1 cellular context compared by ENCODE assay signal in the genomic region with DNA sequence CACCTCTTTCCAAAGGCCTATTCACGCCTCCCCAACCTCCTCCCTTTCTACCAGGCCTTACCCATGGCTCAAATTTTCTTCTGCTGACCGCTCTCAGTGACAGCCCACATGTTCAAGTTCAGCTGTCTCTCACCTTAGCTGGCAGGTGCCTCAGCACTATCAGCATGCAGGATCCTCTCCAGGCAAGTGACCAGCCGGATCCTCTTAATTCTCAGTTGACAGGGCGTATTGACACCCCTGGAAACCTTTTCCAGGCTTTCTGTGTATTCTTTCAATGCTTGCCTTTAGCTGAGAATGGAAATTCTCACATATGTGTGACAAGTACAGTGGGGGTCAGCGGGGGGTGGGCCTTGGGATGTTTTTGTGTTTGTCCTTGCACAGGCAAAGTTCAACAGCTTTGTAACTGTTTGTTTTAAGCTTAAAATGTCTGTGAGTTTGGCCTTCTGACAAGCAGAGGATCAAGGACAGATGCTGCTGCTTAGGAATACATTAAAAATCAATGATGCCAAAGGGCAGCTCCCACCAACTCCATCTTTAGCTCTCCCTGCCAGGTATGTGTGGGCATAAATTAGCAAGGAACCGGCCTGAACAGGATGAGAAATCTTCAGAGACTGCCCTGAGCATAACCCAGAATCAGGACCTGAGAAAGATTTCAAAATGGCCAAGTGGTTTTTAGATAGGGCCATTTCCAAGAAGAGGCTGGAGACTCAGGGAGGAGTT.
TF ChIP-seq lines count a peak whose summit lies in the region.

No MANE protein-coding gene starts in this region.

TF ChIP-seq in HepG2, 621 proteins besides CTCF, POLR2A, EP300 and RAD21 (continued from another document and continues in another):
- TF ChIP-seq, protein P1, sequence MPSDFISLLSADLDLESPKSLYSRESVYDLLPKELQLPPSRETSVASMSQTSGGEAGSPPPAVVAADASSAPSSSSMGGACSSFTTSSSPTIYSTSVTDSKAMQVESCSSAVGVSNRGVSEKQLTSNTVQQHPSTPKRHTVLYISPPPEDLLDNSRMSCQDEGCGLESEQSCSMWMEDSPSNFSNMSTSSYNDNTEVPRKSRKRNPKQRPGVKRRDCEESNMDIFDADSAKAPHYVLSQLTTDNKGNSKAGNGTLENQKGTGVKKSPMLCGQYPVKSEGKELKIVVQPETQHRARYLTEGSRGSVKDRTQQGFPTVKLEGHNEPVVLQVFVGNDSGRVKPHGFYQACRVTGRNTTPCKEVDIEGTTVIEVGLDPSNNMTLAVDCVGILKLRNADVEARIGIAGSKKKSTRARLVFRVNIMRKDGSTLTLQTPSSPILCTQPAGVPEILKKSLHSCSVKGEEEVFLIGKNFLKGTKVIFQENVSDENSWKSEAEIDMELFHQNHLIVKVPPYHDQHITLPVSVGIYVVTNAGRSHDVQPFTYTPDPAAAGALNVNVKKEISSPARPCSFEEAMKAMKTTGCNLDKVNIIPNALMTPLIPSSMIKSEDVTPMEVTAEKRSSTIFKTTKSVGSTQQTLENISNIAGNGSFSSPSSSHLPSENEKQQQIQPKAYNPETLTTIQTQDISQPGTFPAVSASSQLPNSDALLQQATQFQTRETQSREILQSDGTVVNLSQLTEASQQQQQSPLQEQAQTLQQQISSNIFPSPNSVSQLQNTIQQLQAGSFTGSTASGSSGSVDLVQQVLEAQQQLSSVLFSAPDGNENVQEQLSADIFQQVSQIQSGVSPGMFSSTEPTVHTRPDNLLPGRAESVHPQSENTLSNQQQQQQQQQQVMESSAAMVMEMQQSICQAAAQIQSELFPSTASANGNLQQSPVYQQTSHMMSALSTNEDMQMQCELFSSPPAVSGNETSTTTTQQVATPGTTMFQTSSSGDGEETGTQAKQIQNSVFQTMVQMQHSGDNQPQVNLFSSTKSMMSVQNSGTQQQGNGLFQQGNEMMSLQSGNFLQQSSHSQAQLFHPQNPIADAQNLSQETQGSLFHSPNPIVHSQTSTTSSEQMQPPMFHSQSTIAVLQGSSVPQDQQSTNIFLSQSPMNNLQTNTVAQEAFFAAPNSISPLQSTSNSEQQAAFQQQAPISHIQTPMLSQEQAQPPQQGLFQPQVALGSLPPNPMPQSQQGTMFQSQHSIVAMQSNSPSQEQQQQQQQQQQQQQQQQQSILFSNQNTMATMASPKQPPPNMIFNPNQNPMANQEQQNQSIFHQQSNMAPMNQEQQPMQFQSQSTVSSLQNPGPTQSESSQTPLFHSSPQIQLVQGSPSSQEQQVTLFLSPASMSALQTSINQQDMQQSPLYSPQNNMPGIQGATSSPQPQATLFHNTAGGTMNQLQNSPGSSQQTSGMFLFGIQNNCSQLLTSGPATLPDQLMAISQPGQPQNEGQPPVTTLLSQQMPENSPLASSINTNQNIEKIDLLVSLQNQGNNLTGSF (CRISPR knock-in tag; IDR thresholded peaks at IDR 0.05) = peak; percentile 56; the same call in 1 of the 2 replicates
- peak; percentile 44; the same call in 1 of the 2 replicates for TF ChIP-seq SAFB2 (CRISPR knock-in tag; IDR thresholded peaks at IDR 0.05; ENCODE audit: borderline replicate concordance, low read depth)
- TF ChIP-seq, protein P2, sequence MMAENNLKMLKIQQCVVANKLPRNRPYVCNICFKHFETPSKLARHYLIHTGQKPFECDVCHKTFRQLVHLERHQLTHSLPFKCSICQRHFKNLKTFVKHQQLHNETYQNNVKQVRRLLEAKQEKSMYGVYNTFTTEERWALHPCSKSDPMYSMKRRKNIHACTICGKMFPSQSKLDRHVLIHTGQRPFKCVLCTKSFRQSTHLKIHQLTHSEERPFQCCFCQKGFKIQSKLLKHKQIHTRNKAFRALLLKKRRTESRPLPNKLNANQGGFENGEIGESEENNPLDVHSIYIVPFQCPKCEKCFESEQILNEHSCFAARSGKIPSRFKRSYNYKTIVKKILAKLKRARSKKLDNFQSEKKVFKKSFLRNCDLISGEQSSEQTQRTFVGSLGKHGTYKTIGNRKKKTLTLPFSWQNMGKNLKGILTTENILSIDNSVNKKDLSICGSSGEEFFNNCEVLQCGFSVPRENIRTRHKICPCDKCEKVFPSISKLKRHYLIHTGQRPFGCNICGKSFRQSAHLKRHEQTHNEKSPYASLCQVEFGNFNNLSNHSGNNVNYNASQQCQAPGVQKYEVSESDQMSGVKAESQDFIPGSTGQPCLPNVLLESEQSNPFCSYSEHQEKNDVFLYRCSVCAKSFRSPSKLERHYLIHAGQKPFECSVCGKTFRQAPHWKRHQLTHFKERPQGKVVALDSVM (CRISPR knock-in tag; IDR thresholded peaks at IDR 0.05) = peak; percentile 34; the same call in 1 of the 2 replicates
- TF ChIP-seq, protein P3, sequence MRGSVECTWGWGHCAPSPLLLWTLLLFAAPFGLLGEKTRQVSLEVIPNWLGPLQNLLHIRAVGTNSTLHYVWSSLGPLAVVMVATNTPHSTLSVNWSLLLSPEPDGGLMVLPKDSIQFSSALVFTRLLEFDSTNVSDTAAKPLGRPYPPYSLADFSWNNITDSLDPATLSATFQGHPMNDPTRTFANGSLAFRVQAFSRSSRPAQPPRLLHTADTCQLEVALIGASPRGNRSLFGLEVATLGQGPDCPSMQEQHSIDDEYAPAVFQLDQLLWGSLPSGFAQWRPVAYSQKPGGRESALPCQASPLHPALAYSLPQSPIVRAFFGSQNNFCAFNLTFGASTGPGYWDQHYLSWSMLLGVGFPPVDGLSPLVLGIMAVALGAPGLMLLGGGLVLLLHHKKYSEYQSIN (CRISPR knock-in tag; IDR thresholded peaks at IDR 0.05; ENCODE audit: borderline replicate concordance) = no peak
- no peak for TF ChIP-seq LCORL (IDR thresholded peaks at IDR 0.05)
- peak; percentile 93 for TF ChIP-seq LCORL (CRISPR knock-in tag; IDR thresholded peaks at IDR 0.05)
- TF ChIP-seq SMAD3 (CRISPR knock-in tag; IDR thresholded peaks at IDR 0.05) = peak; percentile 81; the same call in 1 of the 2 replicates
- TF ChIP-seq MIXL1 (CRISPR knock-in tag; IDR thresholded peaks at IDR 0.05) = peak; percentile 48
- TF ChIP-seq, protein P4, sequence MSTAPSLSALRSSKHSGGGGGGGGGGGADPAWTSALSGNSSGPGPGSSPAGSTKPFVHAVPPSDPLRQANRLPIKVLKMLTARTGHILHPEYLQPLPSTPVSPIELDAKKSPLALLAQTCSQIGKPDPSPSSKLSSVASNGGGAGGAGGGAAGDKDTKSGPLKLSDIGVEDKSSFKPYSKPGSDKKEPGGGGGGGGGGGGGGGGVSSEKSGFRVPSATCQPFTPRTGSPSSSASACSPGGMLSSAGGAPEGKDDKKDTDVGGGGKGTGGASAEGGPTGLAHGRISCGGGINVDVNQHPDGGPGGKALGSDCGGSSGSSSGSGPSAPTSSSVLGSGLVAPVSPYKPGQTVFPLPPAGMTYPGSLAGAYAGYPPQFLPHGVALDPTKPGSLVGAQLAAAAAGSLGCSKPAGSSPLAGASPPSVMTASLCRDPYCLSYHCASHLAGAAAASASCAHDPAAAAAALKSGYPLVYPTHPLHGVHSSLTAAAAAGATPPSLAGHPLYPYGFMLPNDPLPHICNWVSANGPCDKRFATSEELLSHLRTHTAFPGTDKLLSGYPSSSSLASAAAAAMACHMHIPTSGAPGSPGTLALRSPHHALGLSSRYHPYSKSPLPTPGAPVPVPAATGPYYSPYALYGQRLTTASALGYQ (CRISPR knock-in tag; IDR thresholded peaks at IDR 0.05) = peak; percentile 98
- TF ChIP-seq, protein P5, sequence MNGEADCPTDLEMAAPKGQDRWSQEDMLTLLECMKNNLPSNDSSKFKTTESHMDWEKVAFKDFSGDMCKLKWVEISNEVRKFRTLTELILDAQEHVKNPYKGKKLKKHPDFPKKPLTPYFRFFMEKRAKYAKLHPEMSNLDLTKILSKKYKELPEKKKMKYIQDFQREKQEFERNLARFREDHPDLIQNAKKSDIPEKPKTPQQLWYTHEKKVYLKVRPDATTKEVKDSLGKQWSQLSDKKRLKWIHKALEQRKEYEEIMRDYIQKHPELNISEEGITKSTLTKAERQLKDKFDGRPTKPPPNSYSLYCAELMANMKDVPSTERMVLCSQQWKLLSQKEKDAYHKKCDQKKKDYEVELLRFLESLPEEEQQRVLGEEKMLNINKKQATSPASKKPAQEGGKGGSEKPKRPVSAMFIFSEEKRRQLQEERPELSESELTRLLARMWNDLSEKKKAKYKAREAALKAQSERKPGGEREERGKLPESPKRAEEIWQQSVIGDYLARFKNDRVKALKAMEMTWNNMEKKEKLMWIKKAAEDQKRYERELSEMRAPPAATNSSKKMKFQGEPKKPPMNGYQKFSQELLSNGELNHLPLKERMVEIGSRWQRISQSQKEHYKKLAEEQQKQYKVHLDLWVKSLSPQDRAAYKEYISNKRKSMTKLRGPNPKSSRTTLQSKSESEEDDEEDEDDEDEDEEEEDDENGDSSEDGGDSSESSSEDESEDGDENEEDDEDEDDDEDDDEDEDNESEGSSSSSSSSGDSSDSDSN (CRISPR knock-in tag; IDR thresholded peaks at IDR 0.05) = peak; percentile 70
- no peak for TF ChIP-seq KLF9 (CRISPR knock-in tag; IDR thresholded peaks at IDR 0.05; ENCODE audit: low read depth)
- TF ChIP-seq SOX6 (IDR thresholded peaks at IDR 0.05) = no peak
- peak; percentile 97 for TF ChIP-seq SOX6 (CRISPR knock-in tag; IDR thresholded peaks at IDR 0.05)
- TF ChIP-seq HNRNPL (IDR thresholded peaks at IDR 0.05; ENCODE audit: low read depth, low read length) = no peak
- peak; percentile 96 for TF ChIP-seq RXRB (CRISPR knock-in tag; IDR thresholded peaks at IDR 0.05; ENCODE audit: borderline replicate concordance)
- TF ChIP-seq, protein P6, sequence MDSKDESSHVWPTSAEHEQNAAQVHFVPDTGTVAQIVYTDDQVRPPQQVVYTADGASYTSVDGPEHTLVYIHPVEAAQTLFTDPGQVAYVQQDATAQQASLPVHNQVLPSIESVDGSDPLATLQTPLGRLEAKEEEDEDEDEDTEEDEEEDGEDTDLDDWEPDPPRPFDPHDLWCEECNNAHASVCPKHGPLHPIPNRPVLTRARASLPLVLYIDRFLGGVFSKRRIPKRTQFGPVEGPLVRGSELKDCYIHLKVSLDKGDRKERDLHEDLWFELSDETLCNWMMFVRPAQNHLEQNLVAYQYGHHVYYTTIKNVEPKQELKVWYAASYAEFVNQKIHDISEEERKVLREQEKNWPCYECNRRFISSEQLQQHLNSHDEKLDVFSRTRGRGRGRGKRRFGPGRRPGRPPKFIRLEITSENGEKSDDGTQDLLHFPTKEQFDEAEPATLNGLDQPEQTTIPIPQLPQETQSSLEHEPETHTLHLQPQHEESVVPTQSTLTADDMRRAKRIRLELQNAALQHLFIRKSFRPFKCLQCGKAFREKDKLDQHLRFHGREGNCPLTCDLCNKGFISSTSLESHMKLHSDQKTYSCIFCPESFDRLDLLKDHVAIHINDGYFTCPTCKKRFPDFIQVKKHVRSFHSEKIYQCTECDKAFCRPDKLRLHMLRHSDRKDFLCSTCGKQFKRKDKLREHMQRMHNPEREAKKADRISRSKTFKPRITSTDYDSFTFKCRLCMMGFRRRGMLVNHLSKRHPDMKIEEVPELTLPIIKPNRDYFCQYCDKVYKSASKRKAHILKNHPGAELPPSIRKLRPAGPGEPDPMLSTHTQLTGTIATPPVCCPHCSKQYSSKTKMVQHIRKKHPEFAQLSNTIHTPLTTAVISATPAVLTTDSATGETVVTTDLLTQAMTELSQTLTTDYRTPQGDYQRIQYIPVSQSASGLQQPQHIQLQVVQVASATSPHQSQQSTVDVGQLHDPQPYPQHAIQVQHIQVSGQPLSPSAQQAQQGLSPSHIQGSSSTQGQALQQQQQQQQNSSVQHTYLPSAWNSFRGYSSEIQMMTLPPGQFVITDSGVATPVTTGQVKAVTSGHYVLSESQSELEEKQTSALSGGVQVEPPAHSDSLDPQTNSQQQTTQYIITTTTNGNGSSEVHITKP (CRISPR knock-in tag; IDR thresholded peaks at IDR 0.05; ENCODE audit: low read depth) = peak; percentile 61; the same call in 1 of the 2 replicates
- peak; percentile 63; the same call in 1 of the 2 replicates for TF ChIP-seq JUN (CRISPR knock-in tag; IDR thresholded peaks at IDR 0.05)
- no peak; the same call in 1 of the 2 replicates for TF ChIP-seq ETV5 (CRISPR knock-in tag; IDR thresholded peaks at IDR 0.05; ENCODE audit: borderline replicate concordance)
- 0 out of 2 replicates have a peak, but pooled peaks have one; percentile 49 for TF ChIP-seq ZNF550 (CRISPR knock-in tag; IDR thresholded peaks at IDR 0.05; ENCODE audit: borderline replicate concordance)
- peak; percentile 16; the same call in 1 of the 2 replicates for TF ChIP-seq KAT2B (IDR thresholded peaks at IDR 0.05; ENCODE audit: borderline replicate concordance, low read depth, low read length)
- peak; percentile 63; the same call in 1 of the 2 replicates for TF ChIP-seq CBFB (CRISPR knock-in tag; IDR thresholded peaks at IDR 0.05)
- TF ChIP-seq GPN1 (CRISPR knock-in tag; IDR thresholded peaks at IDR 0.05; ENCODE audit: borderline replicate concordance) = no peak
- no peak for TF ChIP-seq ZKSCAN8 (CRISPR knock-in tag; IDR thresholded peaks at IDR 0.05; ENCODE audit: borderline replicate concordance)
- TF ChIP-seq DPF2 (CRISPR knock-in tag; IDR thresholded peaks at IDR 0.05; ENCODE audit: borderline replicate concordance, low read depth) = peak; percentile 91
- TF ChIP-seq, protein P7, sequence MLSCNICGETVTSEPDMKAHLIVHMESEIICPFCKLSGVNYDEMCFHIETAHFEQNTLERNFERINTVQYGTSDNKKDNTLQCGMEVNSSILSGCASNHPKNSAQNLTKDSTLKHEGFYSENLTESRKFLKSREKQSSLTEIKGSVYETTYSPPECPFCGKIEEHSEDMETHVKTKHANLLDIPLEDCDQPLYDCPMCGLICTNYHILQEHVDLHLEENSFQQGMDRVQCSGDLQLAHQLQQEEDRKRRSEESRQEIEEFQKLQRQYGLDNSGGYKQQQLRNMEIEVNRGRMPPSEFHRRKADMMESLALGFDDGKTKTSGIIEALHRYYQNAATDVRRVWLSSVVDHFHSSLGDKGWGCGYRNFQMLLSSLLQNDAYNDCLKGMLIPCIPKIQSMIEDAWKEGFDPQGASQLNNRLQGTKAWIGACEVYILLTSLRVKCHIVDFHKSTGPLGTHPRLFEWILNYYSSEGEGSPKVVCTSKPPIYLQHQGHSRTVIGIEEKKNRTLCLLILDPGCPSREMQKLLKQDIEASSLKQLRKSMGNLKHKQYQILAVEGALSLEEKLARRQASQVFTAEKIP (CRISPR knock-in tag; IDR thresholded peaks at IDR 0.05; ENCODE audit: borderline replicate concordance) = no peak
- no peak for TF ChIP-seq MYNN (CRISPR knock-in tag; IDR thresholded peaks at IDR 0.05; ENCODE audit: low read depth)
- 0 out of 2 replicates have a peak, but pooled peaks have one; percentile 32 for TF ChIP-seq RFXANK (CRISPR knock-in tag; IDR thresholded peaks at IDR 0.05)
- peak; percentile 60; the same call in 1 of the 2 replicates for TF ChIP-seq FOXK2 (IDR thresholded peaks at IDR 0.05)
- TF ChIP-seq, protein P8, sequence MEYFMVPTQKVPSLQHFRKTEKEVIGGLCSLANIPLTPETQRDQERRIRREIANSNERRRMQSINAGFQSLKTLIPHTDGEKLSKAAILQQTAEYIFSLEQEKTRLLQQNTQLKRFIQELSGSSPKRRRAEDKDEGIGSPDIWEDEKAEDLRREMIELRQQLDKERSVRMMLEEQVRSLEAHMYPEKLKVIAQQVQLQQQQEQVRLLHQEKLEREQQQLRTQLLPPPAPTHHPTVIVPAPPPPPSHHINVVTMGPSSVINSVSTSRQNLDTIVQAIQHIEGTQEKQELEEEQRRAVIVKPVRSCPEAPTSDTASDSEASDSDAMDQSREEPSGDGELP (IDR thresholded peaks at IDR 0.05; ENCODE audit: borderline replicate concordance, low read depth) = peak; percentile 85
- peak; percentile 94 for TF ChIP-seq PHF21A (CRISPR knock-in tag; IDR thresholded peaks at IDR 0.05)
- peak; percentile 94; the same call in 1 of the 2 replicates for TF ChIP-seq ZFP90 (CRISPR knock-in tag; IDR thresholded peaks at IDR 0.05; ENCODE audit: borderline replicate concordance)
- TF ChIP-seq PPARG (CRISPR knock-in tag; conservative IDR thresholded peaks at IDR 0.05) = peak; percentile 95
- TF ChIP-seq CBX1 (IDR thresholded peaks at IDR 0.05; ENCODE audit: low read depth) = no peak
